In genomic region chr3:194019766-194020165, GRCh38 we compare ENCODE assay signal across 1 cellular context.
TF ChIP-seq lines count a peak whose summit lies in the region.

No MANE protein-coding gene starts in this region.

TF ChIP-seq in GM23338, 12 proteins besides CTCF, POLR2A, EP300 and RAD21 (continued from another document):
- no peak for TF ChIP-seq REST (IDR thresholded peaks at IDR 0.05; ENCODE audit: unreplicated experiment)
- no peak for TF ChIP-seq NANOG (IDR thresholded peaks at IDR 0.05; ENCODE audit: borderline replicate concordance)
- TF ChIP-seq POLR2AphosphoS5 (IDR thresholded peaks at IDR 0.05; ENCODE audit: low read depth), result no peak
- no peak for TF ChIP-seq ZNF331 (CRISPR knock-in tag; IDR thresholded peaks at IDR 0.05; ENCODE audit: low read depth)
- TF ChIP-seq JUNB (IDR thresholded peaks at IDR 0.05; ENCODE audit: unreplicated experiment), result no peak
- TF ChIP-seq CREB1 (CRISPR knock-in tag; IDR thresholded peaks at IDR 0.05; ENCODE audit: low read depth), result no peak
- no peak for TF ChIP-seq ZNF114 (CRISPR knock-in tag; IDR thresholded peaks at IDR 0.05)
- TF ChIP-seq, protein P1, sequence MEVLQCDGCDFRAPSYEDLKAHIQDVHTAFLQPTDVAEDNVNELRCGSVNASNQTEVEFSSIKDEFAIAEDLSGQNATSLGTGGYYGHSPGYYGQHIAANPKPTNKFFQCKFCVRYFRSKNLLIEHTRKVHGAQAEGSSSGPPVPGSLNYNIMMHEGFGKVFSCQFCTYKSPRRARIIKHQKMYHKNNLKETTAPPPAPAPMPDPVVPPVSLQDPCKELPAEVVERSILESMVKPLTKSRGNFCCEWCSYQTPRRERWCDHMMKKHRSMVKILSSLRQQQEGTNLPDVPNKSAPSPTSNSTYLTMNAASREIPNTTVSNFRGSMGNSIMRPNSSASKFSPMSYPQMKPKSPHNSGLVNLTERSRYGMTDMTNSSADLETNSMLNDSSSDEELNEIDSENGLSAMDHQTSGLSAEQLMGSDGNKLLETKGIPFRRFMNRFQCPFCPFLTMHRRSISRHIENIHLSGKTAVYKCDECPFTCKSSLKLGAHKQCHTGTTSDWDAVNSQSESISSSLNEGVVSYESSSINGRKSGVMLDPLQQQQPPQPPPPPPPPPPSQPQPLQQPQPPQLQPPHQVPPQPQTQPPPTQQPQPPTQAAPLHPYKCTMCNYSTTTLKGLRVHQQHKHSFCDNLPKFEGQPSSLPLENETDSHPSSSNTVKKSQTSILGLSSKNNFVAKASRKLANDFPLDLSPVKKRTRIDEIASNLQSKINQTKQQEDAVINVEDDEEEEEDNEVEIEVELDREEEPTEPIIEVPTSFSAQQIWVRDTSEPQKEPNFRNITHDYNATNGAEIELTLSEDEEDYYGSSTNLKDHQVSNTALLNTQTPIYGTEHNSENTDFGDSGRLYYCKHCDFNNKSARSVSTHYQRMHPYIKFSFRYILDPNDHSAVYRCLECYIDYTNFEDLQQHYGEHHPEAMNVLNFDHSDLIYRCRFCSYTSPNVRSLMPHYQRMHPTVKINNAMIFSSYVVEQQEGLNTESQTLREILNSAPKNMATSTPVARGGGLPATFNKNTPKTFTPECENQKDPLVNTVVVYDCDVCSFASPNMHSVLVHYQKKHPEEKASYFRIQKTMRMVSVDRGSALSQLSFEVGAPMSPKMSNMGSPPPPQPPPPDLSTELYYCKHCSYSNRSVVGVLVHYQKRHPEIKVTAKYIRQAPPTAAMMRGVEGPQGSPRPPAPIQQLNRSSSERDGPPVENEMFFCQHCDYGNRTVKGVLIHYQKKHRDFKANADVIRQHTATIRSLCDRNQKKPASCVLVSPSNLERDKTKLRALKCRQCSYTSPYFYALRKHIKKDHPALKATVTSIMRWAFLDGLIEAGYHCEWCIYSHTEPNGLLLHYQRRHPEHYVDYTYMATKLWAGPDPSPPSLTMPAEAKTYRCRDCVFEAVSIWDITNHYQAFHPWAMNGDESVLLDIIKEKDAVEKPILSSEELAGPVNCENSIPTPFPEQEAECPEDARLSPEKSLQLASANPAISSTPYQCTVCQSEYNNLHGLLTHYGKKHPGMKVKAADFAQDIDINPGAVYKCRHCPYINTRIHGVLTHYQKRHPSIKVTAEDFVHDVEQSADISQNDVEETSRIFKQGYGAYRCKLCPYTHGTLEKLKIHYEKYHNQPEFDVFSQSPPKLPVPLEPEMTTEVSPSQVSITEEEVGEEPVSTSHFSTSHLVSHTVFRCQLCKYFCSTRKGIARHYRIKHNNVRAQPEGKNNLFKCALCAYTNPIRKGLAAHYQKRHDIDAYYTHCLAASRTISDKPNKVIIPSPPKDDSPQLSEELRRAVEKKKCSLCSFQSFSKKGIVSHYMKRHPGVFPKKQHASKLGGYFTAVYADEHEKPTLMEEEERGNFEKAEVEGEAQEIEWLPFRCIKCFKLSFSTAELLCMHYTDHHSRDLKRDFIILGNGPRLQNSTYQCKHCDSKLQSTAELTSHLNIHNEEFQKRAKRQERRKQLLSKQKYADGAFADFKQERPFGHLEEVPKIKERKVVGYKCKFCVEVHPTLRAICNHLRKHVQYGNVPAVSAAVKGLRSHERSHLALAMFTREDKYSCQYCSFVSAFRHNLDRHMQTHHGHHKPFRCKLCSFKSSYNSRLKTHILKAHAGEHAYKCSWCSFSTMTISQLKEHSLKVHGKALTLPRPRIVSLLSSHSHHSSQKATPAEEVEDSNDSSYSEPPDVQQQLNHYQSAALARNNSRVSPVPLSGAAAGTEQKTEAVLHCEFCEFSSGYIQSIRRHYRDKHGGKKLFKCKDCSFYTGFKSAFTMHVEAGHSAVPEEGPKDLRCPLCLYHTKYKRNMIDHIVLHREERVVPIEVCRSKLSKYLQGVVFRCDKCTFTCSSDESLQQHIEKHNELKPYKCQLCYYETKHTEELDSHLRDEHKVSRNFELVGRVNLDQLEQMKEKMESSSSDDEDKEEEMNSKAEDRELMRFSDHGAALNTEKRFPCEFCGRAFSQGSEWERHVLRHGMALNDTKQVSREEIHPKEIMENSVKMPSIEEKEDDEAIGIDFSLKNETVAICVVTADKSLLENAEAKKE (CRISPR knock-in tag; IDR thresholded peaks at IDR 0.05), result no peak
- TF ChIP-seq STAT1 (IDR thresholded peaks at IDR 0.05; ENCODE audit: unreplicated experiment), result no peak
